Comparison of ENCODE assay signal across 20 cellular contexts in genomic region chr16:912684-913613, GRCh38. TPM values are rescaled to one million over a fixed set of nuclear protein-coding genes. Genes with fewer than 3 reads are reported as not detected.
A peak's percentile ranks its signal among the peaks of the same experiment; 100 is the strongest.
DNase-seq lines count a peak whose midpoint lies in the region; ATAC-seq and TF ChIP-seq lines count a peak whose summit lies in the region.
"Had no signal": no experiment of that assay in that cellular context is flagged by ENCODE, and none has a peak within 500 bp of the region (broad histone marks: within the 10 kb centered on the region; RNA-seq: fewer than 3 reads in every experiment).

No MANE protein-coding gene starts in this region.

- ATAC-seq in mucosa of descending colon (peak; percentile 6), GM19452 (IDR thresholded peaks at IDR 0.05; ENCODE audit: unreplicated experiment) (no peak)
- ATAC-seq: CD8-positive, alpha-beta T cell had no signal

- peak overlapping the region; percentile 99 for H3K27ac ChIP-seq in angular gyrus (ENCODE audit: low read depth, low read length)
- peak overlapping the region; percentile 100 for H3K27ac ChIP-seq in temporal lobe (ENCODE audit: low read depth, low read length)
- no peak overlapping the region for H3K27ac ChIP-seq in transverse colon
- H3K27ac ChIP-seq: suprapubic skin had no signal

- H3K4me1 ChIP-seq in mucosa of descending colon (ENCODE audit: low read depth) (no peaks in the 10 kb centered on the region), transverse colon (no peaks in the 10 kb centered on the region)
- H3K4me1 ChIP-seq: suprapubic skin had no signal

- no peak for TF ChIP-seq EP300 in transverse colon (IDR thresholded peaks at IDR 0.05; ENCODE audit: low read depth)

- no peaks in the 10 kb centered on the region for H3K27me3 ChIP-seq in transverse colon
- H3K27me3 ChIP-seq: suprapubic skin had no signal

- intact Hi-C loops in mucosa of descending colon (cut with DNase I, micrococcal nuclease): no loop called here
- intact Hi-C loops in transverse colon (cut with DNase I; ENCODE audit: low total_unique reads): no loop called here

- H3K36me3 ChIP-seq in mucosa of descending colon (ENCODE audit: low read depth) (no peaks in the 10 kb centered on the region), transverse colon (no peaks in the 10 kb centered on the region)

- WGBS in transverse colon (ENCODE audit: low coverage in 1 of 2), 2 donors: 90 to 94% methylated on average over 6 to 46 of the region's 56 CpGs

- TF ChIP-seq CTCF in mucosa of descending colon (IDR thresholded peaks at IDR 0.05) (no peak), transverse colon (IDR thresholded peaks at IDR 0.05) (no peak)

- in situ Hi-C loops in transverse colon (cut with MboI; ENCODE audit: low pct_ligation_motif_present in 1 of 4, low pct_unique_long_range_greater_than_20kb in 1 of 4, low sequenced_read_pairs in 3 of 4): no loop called here

- DNase-seq in NCI-H2196 (lab: John Stamatoyannopoulos, UW; ENCODE audit: unreplicated experiment) (peak; percentile 6), NCI-H2196 treated with DMSO at 0.1 percent for 48 hours (lab: John Stamatoyannopoulos, UW; ENCODE audit: unreplicated experiment) (no peak), mucosa of descending colon (no peak), SIG-M5 treated with dmso at 0.1 percent for 504 hours (lab: John Stamatoyannopoulos, UW; ENCODE audit: unreplicated experiment) (no peak), transverse colon (no peak)
- DNase-seq: activated CD4-positive, alpha-beta T cell treated with anti-CD3 and anti-CD28 coated beads for 1 hour; activated gamma-delta T cell; EL; erythroblast; glutamatergic neuron; GOT3; islet precursor cell; NCI-H2081 treated with DMSO at 0.1 percent for 48 hours; SHP77 treated with DMSO at 0.1 percent for 48 hours; T-helper 9 cell had no signal

- H3K4me3 ChIP-seq in mucosa of descending colon (no peak overlapping the region), transverse colon (no peak overlapping the region)
- H3K4me3 ChIP-seq: suprapubic skin had no signal

- no peaks in the 10 kb centered on the region for H3K9me3 ChIP-seq in mucosa of descending colon
- no peaks in the 10 kb centered on the region for H3K9me3 ChIP-seq in transverse colon
- H3K9me3 ChIP-seq: suprapubic skin had no signal

- no peak for TF ChIP-seq POLR2A in transverse colon (IDR thresholded peaks at IDR 0.05)

RNA-seq across cellular contexts. Expression of gene LMF1, which starts 57.8 kb away (rescaled TPM):
- total RNA-seq in mucosa of descending colon (10 to 100 TPM; 16.4 to 26.5 (median 25.1) TPM), temporal lobe (10.6 TPM), transverse colon (10 to 100 TPM; 15.9 to 34.8 (median 19.6) TPM)

Comparison
In these comparisons a context has a peak if more than half of its experiments do, and no peak if none do; other contexts are left out.
1. H3K27ac ChIP-seq: peak in angular gyrus (single experiment) and temporal lobe (single experiment); none in transverse colon (0 of 4).